In genomic region chr2:415986-416610, GRCh38 we compare ENCODE assay signal across 24 cellular contexts.
DNase-seq lines count a peak whose midpoint lies in the region; ATAC-seq and FAIRE-seq lines count a peak whose summit lies in the region.
"Had no signal": no experiment of that assay in that cellular context is flagged by ENCODE, and none has a peak within 500 bp of the region (broad histone marks: within the 10 kb centered on the region; RNA-seq: fewer than 3 reads in every experiment).

No MANE protein-coding gene starts in this region.

- no peaks in the 10 kb centered on the region for H3K36me3 Mint-ChIP-seq in activated CD4-positive, alpha-beta T cell treated with anti-CD3 and anti-CD28 coated beads, Interleukin-2, amount 10 ng/mL, durations not matched to agents 24 days and 14 days (ENCODE audit: low read depth)
- H3K36me3 Mint-ChIP-seq: CD4-positive, CD25-positive, alpha-beta regulatory T cell; CD8-positive, alpha-beta T cell had no signal

- H3K36me3 ChIP-seq in neuronal stem cell (replicated peaks in 1 of 2; ENCODE audit: control insufficient read depth in 2 of 2, insufficient read depth in 2 of 2, low read length in 2 of 2), result no peaks in the 10 kb centered on the region
- H3K36me3 ChIP-seq: BLaER1, HAP-1 had no signal

- peak; percentile 37 for DNase-seq in activated CD4-positive, alpha-beta T cell treated with anti-CD3 and anti-CD28 coated beads, Interleukin-2, amount 10 ng/mL, durations not matched to agents 24 days and 14 days
- DNase-seq in activated CD4-positive, alpha-beta T cell treated with anti-CD3 and anti-CD28 coated beads, Interleukin-2, amount 50 U/mL, for 4 hours, result no peak
- DNase-seq in HTR-8/SVneo (ENCODE audit: insufficient read length, low spot score) (no peak), neuronal stem cell (ENCODE audit: low spot score) (no peak), NCI-H1105 (lab: John Stamatoyannopoulos, UW) (no peak), globus pallidus (ENCODE audit: low spot score) (no peak), NOMO-1 (lab: John Stamatoyannopoulos, UW; ENCODE audit: unreplicated experiment in 2 of 2) (no peak)
- no peak for DNase-seq in stimulated activated naive CD8-positive, alpha-beta T cell treated with anti-CD3 and anti-CD28 coated beads, Interleukin-15, amount 100 ng/mL, for 72 hours
- DNase-seq: Caco-2; CD4-positive, CD25-positive, alpha-beta regulatory T cell; DMS153; DND-41; GOT3; HFFc6 had no signal

- H2BK15ac ChIP-seq in neuronal stem cell (ENCODE audit: low read length), result no peak overlapping the region

- no peak overlapping the region for H3K4me2 ChIP-seq in neuronal stem cell (ENCODE audit: insufficient read depth, low read length, poor library complexity, severe bottlenecking)
- H3K4me2 ChIP-seq: BLaER1 had no signal

- H2BK5ac ChIP-seq in neuronal stem cell (ENCODE audit: low read length), result no peak overlapping the region

- H3K9me3 ChIP-seq in neuronal stem cell (replicated peaks in 1 of 2; ENCODE audit: control insufficient read depth in 2 of 2, insufficient read depth in 1 of 2, low read depth in 1 of 2, low read length in 2 of 2), result peaks cover 0 to 5% of the 10 kb centered on the region in 2 donors
- H3K9me3 ChIP-seq: BLaER1, Caco-2, HAP-1 had no signal

- H2AFZ ChIP-seq in neuronal stem cell (ENCODE audit: low read length), result no peak overlapping the region

- intact Hi-C loops in activated CD4-positive, alpha-beta T cell treated with anti-CD3 and anti-CD28 coated beads, Interleukin-2, amount 10 ng/mL, durations not matched to agents 24 days and 14 days (cut with micrococcal nuclease), result no loop called here

- H2AK5ac ChIP-seq in neuronal stem cell (ENCODE audit: low read depth, low read length), result no peak overlapping the region

- H3K4me3 Mint-ChIP-seq in activated CD4-positive, alpha-beta T cell treated with anti-CD3 and anti-CD28 coated beads, Interleukin-2, amount 10 ng/mL, durations not matched to agents 24 days and 14 days, result no peak overlapping the region
- H3K4me3 Mint-ChIP-seq in stimulated activated naive CD8-positive, alpha-beta T cell treated with anti-CD3 and anti-CD28 coated beads, Interleukin-15, amount 100 ng/mL, for 72 hours, result no peak overlapping the region
- H3K4me3 Mint-ChIP-seq: B cell; CD4-positive, CD25-positive, alpha-beta regulatory T cell; CD8-positive, alpha-beta T cell; HFFc6 had no signal

- peak; percentile 57 for ATAC-seq in stimulated activated naive CD8-positive, alpha-beta T cell treated with anti-CD3 and anti-CD28 coated beads, Interleukin-15, amount 100 ng/mL, for 72 hours
- ATAC-seq: CD8-positive, alpha-beta T cell had no signal

- H3K4me1 Mint-ChIP-seq in activated CD4-positive, alpha-beta T cell treated with anti-CD3 and anti-CD28 coated beads, Interleukin-2, amount 10 ng/mL, durations not matched to agents 24 days and 14 days, result no peaks in the 10 kb centered on the region
- no peaks in the 10 kb centered on the region for H3K4me1 Mint-ChIP-seq in stimulated activated naive CD8-positive, alpha-beta T cell treated with anti-CD3 and anti-CD28 coated beads, Interleukin-15, amount 100 ng/mL, for 72 hours
- H3K4me1 Mint-ChIP-seq: B cell; CD4-positive, CD25-positive, alpha-beta regulatory T cell had no signal

- H3K9ac ChIP-seq in neuronal stem cell (ENCODE audit: low read depth, low read length, poor library complexity), result no peak overlapping the region
- H3K9ac ChIP-seq: BLaER1 had no signal

- no peaks in the 10 kb centered on the region for H3K79me1 ChIP-seq in neuronal stem cell (ENCODE audit: low read depth, low read length)

- no peak overlapping the region for H3K27ac ChIP-seq in neuronal stem cell (replicated peaks; ENCODE audit: low read length)
- H3K27ac ChIP-seq: 22Rv1, BLaER1, C4-2B had no signal

- H3K4me1 ChIP-seq in neuronal stem cell (ENCODE audit: control insufficient read depth in 2 of 2, insufficient read depth in 1 of 2, low read depth in 1 of 2, low read length in 2 of 2), result no peaks in the 10 kb centered on the region
- H3K4me1 ChIP-seq: BLaER1, Caco-2, HAP-1 had no signal

- H3K9me3 Mint-ChIP-seq in activated CD4-positive, alpha-beta T cell treated with anti-CD3 and anti-CD28 coated beads, Interleukin-2, amount 10 ng/mL, durations not matched to agents 24 days and 14 days, result peaks cover 2% of the 10 kb centered on the region
- peaks cover 4 to 6% of the 10 kb centered on the region in 2 donors for H3K9me3 Mint-ChIP-seq in stimulated activated naive CD8-positive, alpha-beta T cell treated with anti-CD3 and anti-CD28 coated beads, Interleukin-15, amount 100 ng/mL, for 72 hours
- H3K9me3 Mint-ChIP-seq: CD8-positive, alpha-beta T cell had no signal

- peak overlapping the region; percentile 79 for H4K91ac ChIP-seq in neuronal stem cell (ENCODE audit: low read depth, low read length, poor library complexity)

- H3K4me3 ChIP-seq in neuronal stem cell (ENCODE audit: low read length in 2 of 2), result no peak overlapping the region
- H3K4me3 ChIP-seq: BLaER1, HAP-1 had no signal

- H3K27me3 ChIP-seq in neuronal stem cell (ENCODE audit: control insufficient read depth in 3 of 3, insufficient read depth in 3 of 3, low read depth in 1 of 3, low read length in 3 of 3), result no peaks in the 10 kb centered on the region
- H3K27me3 ChIP-seq: BLaER1 had no signal

- peak; percentile 44 for FAIRE-seq in HTR-8/SVneo (lab: Jason Lieb, UNC)
- FAIRE-seq: A204.1, G401.6, GM12892, H54 had no signal

- no peak overlapping the region for H3K4ac ChIP-seq in neuronal stem cell (ENCODE audit: low read length)

- H3K27me3 Mint-ChIP-seq in activated CD4-positive, alpha-beta T cell treated with anti-CD3 and anti-CD28 coated beads, Interleukin-2, amount 10 ng/mL, durations not matched to agents 24 days and 14 days, result peaks cover 40% of the 10 kb centered on the region
- peaks cover 12% of the 10 kb centered on the region for H3K27me3 Mint-ChIP-seq in stimulated activated naive CD8-positive, alpha-beta T cell treated with anti-CD3 and anti-CD28 coated beads, Interleukin-15, amount 100 ng/mL, for 72 hours

- no peak overlapping the region for H3K14ac ChIP-seq in neuronal stem cell (ENCODE audit: low read length)

- H2BK120ac ChIP-seq in neuronal stem cell (ENCODE audit: low read depth, low read length), result peak overlapping the region; percentile 31

- no CpG with 5 or more reads among the region's 12 CpGs for WGBS in neuronal stem cell (ENCODE audit: extremely low coverage in 2 of 2, insufficient read length in 2 of 2, insufficient replicate concordance in 1 of 2), 2 donors

- no peak overlapping the region for H3K23ac ChIP-seq in neuronal stem cell (ENCODE audit: low read depth, low read length, poor library complexity)

- no peak overlapping the region for H4K8ac ChIP-seq in neuronal stem cell (ENCODE audit: low read depth, low read length)

- no peak overlapping the region for H3K18ac ChIP-seq in neuronal stem cell (ENCODE audit: low read length)

- H2BK12ac ChIP-seq in neuronal stem cell (ENCODE audit: low read length), result no peak overlapping the region

- no peak overlapping the region for H3K27ac Mint-ChIP-seq in activated CD4-positive, alpha-beta T cell treated with anti-CD3 and anti-CD28 coated beads, Interleukin-2, amount 10 ng/mL, durations not matched to agents 24 days and 14 days
- H3K27ac Mint-ChIP-seq in stimulated activated naive CD8-positive, alpha-beta T cell treated with anti-CD3 and anti-CD28 coated beads, Interleukin-15, amount 100 ng/mL, for 72 hours, result no peak overlapping the region
- H3K27ac Mint-ChIP-seq: B cell; CD4-positive, CD25-positive, alpha-beta regulatory T cell; CD8-positive, alpha-beta T cell; HFFc6 had no signal
